ENCODE assay signal across 2 cellular contexts in genomic region chr14:37569729-37570128, GRCh38.
TF ChIP-seq lines count a peak whose summit lies in the region.

No MANE protein-coding gene starts in this region.

TF ChIP-seq in HepG2, 621 proteins besides CTCF, POLR2A, EP300 and RAD21 (continues in another document):
- TF ChIP-seq ZBTB3 (CRISPR knock-in tag; IDR thresholded peaks at IDR 0.05; ENCODE audit: borderline replicate concordance, low read depth) (no peak), MAF1 (CRISPR knock-in tag; IDR thresholded peaks at IDR 0.05; ENCODE audit: borderline replicate concordance) (no peak), USF2 (IDR thresholded peaks at IDR 0.05; ENCODE audit: low read depth, low read length) (no peak), USF2 (CRISPR knock-in tag; IDR thresholded peaks at IDR 0.05; ENCODE audit: borderline replicate concordance) (no peak), ZNF460 (CRISPR knock-in tag; IDR thresholded peaks at IDR 0.05; ENCODE audit: borderline replicate concordance) (peak; percentile 69), POGZ (CRISPR knock-in tag; IDR thresholded peaks at IDR 0.05) (no peak), CREBL2 (CRISPR knock-in tag; IDR thresholded peaks at IDR 0.05; ENCODE audit: borderline replicate concordance) (no peak), ZFP36 (IDR thresholded peaks at IDR 0.05; ENCODE audit: borderline replicate concordance, low read depth, low read length, partially characterized antibody) (no peak), ZMYM4 (CRISPR knock-in tag; IDR thresholded peaks at IDR 0.05) (0 out of 2 replicates have a peak, but pooled peaks have one; percentile 20), ZIK1 (CRISPR knock-in tag; IDR thresholded peaks at IDR 0.05; ENCODE audit: borderline replicate concordance, low read depth) (no peak), BHLHE40 (IDR thresholded peaks at IDR 0.05; ENCODE audit: low read length) (no peak), REXO4 (CRISPR knock-in tag; IDR thresholded peaks at IDR 0.05; ENCODE audit: borderline replicate concordance) (no peak), ZNF678 (CRISPR knock-in tag; IDR thresholded peaks at IDR 0.05) (no peak), ZNF335 (CRISPR knock-in tag; IDR thresholded peaks at IDR 0.05) (no peak), KDM6A (CRISPR knock-in tag; IDR thresholded peaks at IDR 0.05; ENCODE audit: low read depth) (no peak), PLRG1 (conservative IDR thresholded peaks at IDR 0.05) (no peak), RNF219 (CRISPR knock-in tag; IDR thresholded peaks at IDR 0.05) (no peak), NCOR1 (IDR thresholded peaks at IDR 0.05; ENCODE audit: borderline replicate concordance, low read length) (0 out of 2 replicates have a peak, but pooled peaks have one; percentile 25), CAMTA2 (CRISPR knock-in tag; IDR thresholded peaks at IDR 0.05; ENCODE audit: borderline replicate concordance) (no peak), ZUFSP (CRISPR knock-in tag; IDR thresholded peaks at IDR 0.05; ENCODE audit: borderline replicate concordance) (no peak), KDM3A (CRISPR knock-in tag; IDR thresholded peaks at IDR 0.05; ENCODE audit: low read depth) (no peak), ZNF17 (CRISPR knock-in tag; IDR thresholded peaks at IDR 0.05) (no peak), HNF4G (IDR thresholded peaks at IDR 0.05; ENCODE audit: borderline replicate concordance, low read depth, low read length) (0 out of 2 replicates have a peak, but pooled peaks have one; percentile 24), HNF4G (CRISPR knock-in tag; IDR thresholded peaks at IDR 0.05; ENCODE audit: borderline replicate concordance, low read depth) (no peak), TCF12 (IDR thresholded peaks at IDR 0.05) (no peak), TCF12 (CRISPR knock-in tag; IDR thresholded peaks at IDR 0.05) (no peak), MEIS1 (CRISPR knock-in tag; IDR thresholded peaks at IDR 0.05; ENCODE audit: borderline replicate concordance) (no peak), MEF2D (CRISPR knock-in tag; IDR thresholded peaks at IDR 0.05) (no peak), GABPB1 (CRISPR knock-in tag; IDR thresholded peaks at IDR 0.05) (no peak), TAF1 (CRISPR knock-in tag; IDR thresholded peaks at IDR 0.05) (no peak), ZFP62 (CRISPR knock-in tag; IDR thresholded peaks at IDR 0.05) (no peak), MAFF (IDR thresholded peaks at IDR 0.05; ENCODE audit: low read depth, low read length) (no peak), TAF15 (IDR thresholded peaks at IDR 0.05; ENCODE audit: low read depth, low read length, poor library complexity, severe bottlenecking) (no peak)

TF ChIP-seq in liver, 16 proteins besides CTCF, POLR2A, EP300 and RAD21:
- TF ChIP-seq HNF4A (conservative IDR thresholded peaks at IDR 0.05) (peak; percentile 9 to 13), RXRA (IDR thresholded peaks at IDR 0.05) (no peak)
